ENCODE assay signal across 1 cellular context in genomic region chr19:29806098-29806866, GRCh38.
A peak's percentile ranks its signal among the peaks of the same experiment; 100 is the strongest.
TF ChIP-seq lines count a peak whose summit lies in the region.

No MANE protein-coding gene starts in this region.

TF ChIP-seq in HepG2, 621 proteins besides CTCF, POLR2A, EP300 and RAD21:
- no peak for TF ChIP-seq ZNF609 (CRISPR knock-in tag; IDR thresholded peaks at IDR 0.05; ENCODE audit: borderline replicate concordance)
- 0 out of 2 replicates have a peak, but pooled peaks have one; percentile 1 for TF ChIP-seq NCOA2 (CRISPR knock-in tag; IDR thresholded peaks at IDR 0.05)
- TF ChIP-seq RFXAP (CRISPR knock-in tag; IDR thresholded peaks at IDR 0.05; ENCODE audit: borderline replicate concordance) = peak; percentile 96
- no peak for TF ChIP-seq ZNF296 (CRISPR knock-in tag; conservative IDR thresholded peaks at IDR 0.05)
- TF ChIP-seq NFYC (CRISPR knock-in tag; IDR thresholded peaks at IDR 0.05) = peak; percentile 81
- TF ChIP-seq RFX5 (IDR thresholded peaks at IDR 0.05; ENCODE audit: low read depth, low read length) = peak; percentile 70; the same call in 1 of the 2 replicates
- peak; percentile 73 for TF ChIP-seq NFYB (CRISPR knock-in tag; IDR thresholded peaks at IDR 0.05)
- TF ChIP-seq ZBTB25 (CRISPR knock-in tag; IDR thresholded peaks at IDR 0.05) = no peak
- peak; percentile 83 for TF ChIP-seq BCL6 (CRISPR knock-in tag; IDR thresholded peaks at IDR 0.05)
- TF ChIP-seq ZNF644 (CRISPR knock-in tag; IDR thresholded peaks at IDR 0.05; ENCODE audit: low read depth) = 0 out of 2 replicates have a peak, but pooled peaks have one; percentile 28
- TF ChIP-seq ZFP62 (CRISPR knock-in tag; IDR thresholded peaks at IDR 0.05) = no peak
- TF ChIP-seq ZNF841 (CRISPR knock-in tag; IDR thresholded peaks at IDR 0.05; ENCODE audit: borderline replicate concordance) = no peak
- TF ChIP-seq ZNF281 (CRISPR knock-in tag; IDR thresholded peaks at IDR 0.05; ENCODE audit: borderline replicate concordance) = peak; percentile 50; the same call in 1 of the 2 replicates
- peak; percentile 56 for TF ChIP-seq RARA (CRISPR knock-in tag; IDR thresholded peaks at IDR 0.05)
- TF ChIP-seq ZBTB43 (CRISPR knock-in tag; conservative IDR thresholded peaks at IDR 0.05) = no peak
- no peak for TF ChIP-seq ZNF318 (CRISPR knock-in tag; IDR thresholded peaks at IDR 0.05)
- no peak for TF ChIP-seq SP5 (CRISPR knock-in tag; IDR thresholded peaks at IDR 0.05; ENCODE audit: borderline replicate concordance, low read depth)
- peak; percentile 57 for TF ChIP-seq RXRA (CRISPR knock-in tag; IDR thresholded peaks at IDR 0.05)
